Comparison of ENCODE assay signal across 9 cellular contexts in genomic region chr20:62624325-62624690, GRCh38. TPM values are rescaled to one million over a fixed set of nuclear protein-coding genes. Genes with fewer than 3 reads are reported as not detected.
DNase-seq lines count a peak whose midpoint lies in the region; ATAC-seq and TF ChIP-seq lines count a peak whose summit lies in the region.
"Had no signal": no experiment of that assay in that cellular context is flagged by ENCODE, and none has a peak within 500 bp of the region (broad histone marks: within the 10 kb centered on the region; RNA-seq: fewer than 3 reads in every experiment).

No MANE protein-coding gene starts in this region.

- no peaks in the 10 kb centered on the region for H3K9me2 ChIP-seq in DOHH2 (replicated peaks; ENCODE audit: control insufficient read depth, low read length)

- 60 to 74% (median 70%) methylated on average over 4 to 9 of the region's 9 CpGs for WGBS in ovary, 3 donors

- peaks cover 10% of the 10 kb centered on the region for H3K9me3 ChIP-seq in DOHH2 (ENCODE audit: control insufficient read depth, insufficient read depth, low read length)
- no peaks in the 10 kb centered on the region for H3K9me3 ChIP-seq in ovary

- H3K27ac ChIP-seq in DOHH2 (ENCODE audit: low read depth, low read length) (peak overlapping the region; percentile 64), ovary (peak overlapping the region; percentile 58 to 91)

- no peak overlapping the region for H3K27ac Mint-ChIP-seq in central memory CD8-positive, alpha-beta T cell (ENCODE audit: low read depth)

- no peaks in the 10 kb centered on the region for H3K9me3 Mint-ChIP-seq in central memory CD8-positive, alpha-beta T cell

- H3K4me1 Mint-ChIP-seq in central memory CD8-positive, alpha-beta T cell, result peaks cover 10% of the 10 kb centered on the region

- peaks cover 10% of the 10 kb centered on the region for H3F3A ChIP-seq in DOHH2 (ENCODE audit: control insufficient read depth, insufficient read depth)

- peak; percentile 92 for TF ChIP-seq CTCF in DOHH2 (IDR thresholded peaks at IDR 0.05; ENCODE audit: low read depth, low read length, poor library complexity, severe bottlenecking)
- no peak for TF ChIP-seq CTCF in ovary (IDR thresholded peaks at IDR 0.05)

- H3K4me2 ChIP-seq in DOHH2 (ENCODE audit: low read length), result peak overlapping the region; percentile 75

- H4K20me1 ChIP-seq in DOHH2 (ENCODE audit: control insufficient read depth, insufficient read depth, low read depth, low read length), result no peaks in the 10 kb centered on the region

- H3K27me3 ChIP-seq in DOHH2 (ENCODE audit: control insufficient read depth, low read length) (no peaks in the 10 kb centered on the region), ovary (no peaks in the 10 kb centered on the region)

- H3K4me1 ChIP-seq in DOHH2 (ENCODE audit: control insufficient read depth, low read length) (peaks cover 58% of the 10 kb centered on the region), ovary (ENCODE audit: insufficient read depth) (peaks cover 13% of the 10 kb centered on the region)

- DNase-seq in HT-29 (ENCODE audit: low spot score) (peak; percentile 87), ovary (peak in 1 of 5 donors; percentile 37), epidermal melanocyte (ENCODE audit: insufficient read length, low spot score) (no peak), foreskin melanocyte (no peak), islet precursor cell (no peak)
- no peak for DNase-seq in central memory CD8-positive, alpha-beta T cell (ENCODE audit: low spot score in 2 of 2)

- no peak for TF ChIP-seq POLR2A in ovary (IDR thresholded peaks at IDR 0.05)

- H3K36me3 Mint-ChIP-seq in central memory CD8-positive, alpha-beta T cell (ENCODE audit: insufficient read depth), result peaks cover 3% of the 10 kb centered on the region

- no peaks in the 10 kb centered on the region; the same call in 1 of the 2 replicates for H3K79me2 ChIP-seq in DOHH2 (ENCODE audit: control insufficient read depth, low read length)

- H3K4me3 Mint-ChIP-seq in central memory CD8-positive, alpha-beta T cell, result no peak overlapping the region

- no peak for TF ChIP-seq EP300 in ovary (IDR thresholded peaks at IDR 0.05)

- intact Hi-C loops in ovary (cut with DNase I), result loop anchor here in 1 of 4 donors (5.0 kb wide), 1 partner anchor 322 kb away; the partner anchor contains the start of gene ADRM1

- H3K36me3 ChIP-seq in DOHH2 (ENCODE audit: control insufficient read depth, low read length), result peaks cover 7% of the 10 kb centered on the region
- H3K36me3 ChIP-seq in ovary, result no peaks in the 10 kb centered on the region

- H3K4me3 ChIP-seq in DOHH2 (ENCODE audit: low read length) (peak overlapping the region; percentile 60), ovary (no peak overlapping the region)

- peak; percentile 41 for ATAC-seq in GM21423 (IDR thresholded peaks at IDR 0.05; ENCODE audit: unreplicated experiment)
- ATAC-seq in central memory CD8-positive, alpha-beta T cell (replicated peaks; ENCODE audit: extremely low read depth, poor library complexity, severe bottlenecking), result peak; percentile 14

- no peaks in the 10 kb centered on the region for H3K27me3 Mint-ChIP-seq in central memory CD8-positive, alpha-beta T cell

RNA-seq across cellular contexts. Expression of gene SLCO4A1, which starts 18.0 kb away (rescaled TPM):
- total RNA-seq in HT-29 (2014; rRNA removed; shearing (Covaris generic)), result 78.8 and 83.4 TPM in 2 replicates
- 10 to 100 TPM in 1 of 7 donors, 1 to 10 TPM in 6; 3.3 to 10.9 (median 4.4) TPM for total RNA-seq in ovary
- 1 to 10 TPM; 1.1 to 2.2 TPM for polyA plus RNA-seq in ovary
- polyA plus RNA-seq: fibroblast of lung had no signal
